Comparison of ENCODE assay signal across 8 cellular contexts in genomic region chr2:172461591-172462392, GRCh38. TPM values are rescaled to one million over a fixed set of nuclear protein-coding genes. Genes with fewer than 3 reads are reported as not detected.
DNase-seq lines count a peak whose midpoint lies in the region; ATAC-seq and TF ChIP-seq lines count a peak whose summit lies in the region.

No MANE protein-coding gene starts in this region.

- no peak overlapping the region for H3K27ac Mint-ChIP-seq in activated B cell treated with CpG ODN at 0.5 μM for 24 hours

- H3K36me3 ChIP-seq in mammary epithelial cell (ENCODE audit: insufficient read depth, low read length) = peaks cover 8% of the 10 kb centered on the region
- H3K36me3 ChIP-seq in left lung = no peaks in the 10 kb centered on the region

- POLR2A ChIA-PET in activated B cell treated with CpG ODN at 0.5 μM for 24 hours (lab: Charles Lee) = interaction anchor here (0.5 kb wide), 1 partner anchor 1414 kb away, joined by 5 read pairs; no protein-coding TSS in a partner anchor

- dilution Hi-C loops in mammary epithelial cell (cut with HindIII; ENCODE audit: low sequenced_read_pairs) = no loop called here

- peaks cover 55% of the 10 kb centered on the region for H3K4me1 Mint-ChIP-seq in activated B cell treated with CpG ODN at 0.5 μM for 24 hours

- H3K36me3 Mint-ChIP-seq in activated B cell treated with CpG ODN at 0.5 μM for 24 hours (ENCODE audit: low read depth) = no peaks in the 10 kb centered on the region

- in situ Hi-C loops in mammary epithelial cell (cut with MboI; ENCODE audit: low sequenced_read_pairs in 2 of 2) = loop anchor here in 1 of 2 donors (10.0 to 25.0 kb wide), 2 partner anchors 177 to 749 kb away; no protein-coding TSS in a partner anchor

- peak overlapping the region; percentile 85 for H3K27ac ChIP-seq in mammary epithelial cell (ENCODE audit: insufficient read depth, low read depth, low read length)
- H3K27ac ChIP-seq in left lung = peak overlapping the region in 1 of 2 donors; percentile 65

- no peak overlapping the region for H2AFZ ChIP-seq in mammary epithelial cell (ENCODE audit: low read depth, low read length)

- H3K4me2 ChIP-seq in mammary epithelial cell (ENCODE audit: insufficient read depth, low read depth, low read length) = peak overlapping the region; percentile 75

- no peaks in the 10 kb centered on the region for H3K27me3 ChIP-seq in mammary epithelial cell (ENCODE audit: insufficient read depth, low read length)
- H3K27me3 ChIP-seq in left lung = no peaks in the 10 kb centered on the region

- H4K20me1 ChIP-seq in mammary epithelial cell (ENCODE audit: insufficient read depth, low read length) = no peaks in the 10 kb centered on the region

- intact Hi-C loops in activated B cell treated with CpG ODN at 0.5 μM for 24 hours (cut with micrococcal nuclease) (loop anchor here (1.0 to 10.0 kb wide), 6 partner anchors 35 to 1487 kb away; partner anchors contain the start of genes DYNC1I2 and ITGA6), mammary epithelial cell (cut with micrococcal nuclease) (loop anchor here (1.0 to 10.0 kb wide), 6 partner anchors 19 to 887 kb away; no protein-coding TSS in a partner anchor), left lung (cut with DNase I) (no loop called here)

- peaks cover 99% of the 10 kb centered on the region for H3K79me2 ChIP-seq in mammary epithelial cell (ENCODE audit: insufficient read depth, low read length)

- WGBS in mammary epithelial cell (ENCODE audit: low coverage, missing lambda C conversion rate) = 3% methylated on average over 11 of the region's 12 CpGs

- peak overlapping the region; percentile 66 for H3K9ac ChIP-seq in mammary epithelial cell (ENCODE audit: insufficient read depth, low read length)

- DNase-seq in AG08395 (ENCODE audit: low spot score) (peak; percentile 50), GM19238 (ENCODE audit: insufficient read length, low spot score) (peak; percentile 33), NCI-H2081 treated with DMSO at 0.1 percent for 48 hours (lab: John Stamatoyannopoulos, UW) (peak; percentile 20), activated B cell treated with CpG ODN at 0.5 μM for 24 hours (peak; percentile 59), mammary epithelial cell (no peak), left lung (peak; percentile 70 to 91)
- peak; percentile 53 to 73 (median 59) for DNase-seq in stimulated activated CD4-positive, alpha-beta T cell treated with anti-CD3 and anti-CD28 coated beads, TNF-alpha, amount 100 ng/mL, for 24 hours (ENCODE audit: low read depth in 3 of 3)

- no TSS peak for BruUV-seq in mammary epithelial cell (replicated peaks; lab: Mats Ljungman, UMichigan)

- H3K4me3 ChIP-seq in mammary epithelial cell (replicated peaks in 1 of 3; ENCODE audit: insufficient read depth in 1 of 3, low read depth in 2 of 3, low read length in 3 of 3) (peak overlapping the region in 1 of 3 experiments; percentile 12), left lung (no peak overlapping the region)

- peak; percentile 79 for ATAC-seq in activated B cell treated with CpG ODN at 0.5 μM for 24 hours (ENCODE audit: low read depth)
- peak; percentile 86 for ATAC-seq in left lung
- no peak for ATAC-seq in HG03565 (IDR thresholded peaks at IDR 0.05; ENCODE audit: unreplicated experiment)

- H3K27me3 Mint-ChIP-seq in activated B cell treated with CpG ODN at 0.5 μM for 24 hours = peaks cover 8% of the 10 kb centered on the region

- H3K9me3 Mint-ChIP-seq in activated B cell treated with CpG ODN at 0.5 μM for 24 hours = no peaks in the 10 kb centered on the region

- H3K9me3 ChIP-seq in mammary epithelial cell (replicated peaks; ENCODE audit: insufficient read depth, low read length) (no peaks in the 10 kb centered on the region), left lung (no peaks in the 10 kb centered on the region)

- H3K4me3 Mint-ChIP-seq in activated B cell treated with CpG ODN at 0.5 μM for 24 hours = no peak overlapping the region

- CTCF ChIA-PET in activated B cell treated with CpG ODN at 0.5 μM for 24 hours (lab: Charles Lee) (interaction anchor here (0.6 to 4.1 kb wide), 27 partner anchors 10 to 888 kb away, joined by 3 to 23 read pairs (median 4); partner anchors contain the start of genes DLX2 and ITGA6), mammary epithelial cell (lab: Charles Lee; ENCODE audit: low non-redundant PET) (interaction anchor here (0.5 to 1.8 kb wide), 13 partner anchors 9 to 289 kb away, joined by 3 to 38 read pairs (median 4); no protein-coding TSS in a partner anchor)

- TF ChIP-seq CTCF in activated B cell treated with CpG ODN at 0.5 μM for 24 hours (IDR thresholded peaks at IDR 0.05) = no peak
- peak; percentile 77 to 96 for TF ChIP-seq CTCF in mammary epithelial cell (conservative IDR thresholded peaks at IDR 0.05 in 1 of 2, IDR thresholded peaks at IDR 0.05 in 1 of 2; ENCODE audit: extremely low read depth in 1 of 2, insufficient read depth in 1 of 2, low read depth in 1 of 2, low read length in 2 of 2)
- TF ChIP-seq CTCF in left lung (IDR thresholded peaks at IDR 0.05) = peak; percentile 76 to 79

- H3K4me1 ChIP-seq in mammary epithelial cell (ENCODE audit: insufficient read depth, low read length) (peaks cover 88% of the 10 kb centered on the region), left lung (peaks cover 4 to 60% of the 10 kb centered on the region in 2 donors)

RNA-seq across cellular contexts. Expression of gene ITGA6, which starts 34.4 kb away (rescaled TPM):
- 0.31 and 0.42 TPM in 2 replicates for total RNA-seq in activated B cell treated with CpG ODN at 0.5 μM for 24 hours
- 100 to 1,000 TPM; 562 to 887 TPM for total RNA-seq in mammary epithelial cell
- polyA plus RNA-seq in mammary epithelial cell = 134 TPM
- polyA minus RNA-seq in mammary epithelial cell = 741 TPM
- 10 to 100 TPM; 43.1 to 67.5 TPM for total RNA-seq in left lung

Comparison
In these comparisons a context has a peak if more than half of its experiments do, and no peak if none do; other contexts are left out.
1. RNA of gene ITGA6, which starts 34.4 kb away (total RNA-seq): 562 to 887 TPM in mammary epithelial cell and 43.1 to 67.5 TPM in left lung; 0.31 to 0.42 TPM in activated B cell treated with CpG ODN at 0.5 μM for 24 hours; every median in the first group is over 10 times any median in the second.
2. intact Hi-C loops: an anchor here in activated B cell treated with CpG ODN at 0.5 μM for 24 hours (1.0 to 10.0 kb wide) and mammary epithelial cell (1.0 to 10.0 kb wide); none called in left lung.